8 cellular contexts compared by ENCODE assay signal in genomic region chr4:147019061-147019460, GRCh38.
DNase-seq lines count a peak whose midpoint lies in the region; ATAC-seq and TF ChIP-seq lines count a peak whose summit lies in the region.

No MANE protein-coding gene starts in this region.

- POLR2A ChIA-PET in activated CD4-positive, alpha-beta T cell treated with anti-CD3 and anti-CD28 coated beads, Interleukin-2, amount 10 ng/mL, durations not matched to agents 7 days and 5 days (lab: Charles Lee) = no interaction called here

- CTCF ChIA-PET in activated CD4-positive, alpha-beta T cell treated with anti-CD3 and anti-CD28 coated beads, Interleukin-2, amount 10 ng/mL, durations not matched to agents 7 days and 5 days (lab: Charles Lee) = interaction anchor here (0.7 to 1.4 kb wide), 3 partner anchors 19 to 944 kb away, joined by 3 read pairs; no protein-coding TSS in a partner anchor

- no peaks in the 10 kb centered on the region for H3K4me1 ChIP-seq in lung (ENCODE audit: control insufficient read depth in 2 of 2, insufficient read depth in 2 of 2, low read length in 2 of 2)

- H3K9me3 Mint-ChIP-seq in activated CD4-positive, alpha-beta T cell treated with anti-CD3 and anti-CD28 coated beads, Interleukin-2, amount 10 ng/mL, durations not matched to agents 7 days and 5 days = no peaks in the 10 kb centered on the region

- peaks cover 6% of the 10 kb centered on the region for H3K27me3 Mint-ChIP-seq in activated CD4-positive, alpha-beta T cell treated with anti-CD3 and anti-CD28 coated beads, Interleukin-2, amount 10 ng/mL, durations not matched to agents 7 days and 5 days

- no peaks in the 10 kb centered on the region for H3K4me1 Mint-ChIP-seq in activated CD4-positive, alpha-beta T cell treated with anti-CD3 and anti-CD28 coated beads, Interleukin-2, amount 10 ng/mL, durations not matched to agents 7 days and 5 days

- peaks cover 0 to 3% of the 10 kb centered on the region in 2 donors for H3K9me3 ChIP-seq in lung (ENCODE audit: control insufficient read depth in 2 of 2, insufficient read depth in 1 of 2, low read length in 1 of 2)

- no peak overlapping the region for H3K27ac ChIP-seq in lung (ENCODE audit: low read depth in 1 of 2, low read length in 1 of 2)

- ATAC-seq in GM21717 (IDR thresholded peaks at IDR 0.05; ENCODE audit: unreplicated experiment) = peak; percentile 83
- peak; percentile 35 for ATAC-seq in lung (ENCODE audit: insufficient read depth, low FRiP score)

- H3K36me3 Mint-ChIP-seq in activated CD4-positive, alpha-beta T cell treated with anti-CD3 and anti-CD28 coated beads, Interleukin-2, amount 10 ng/mL, durations not matched to agents 7 days and 5 days (ENCODE audit: low read depth) = no peaks in the 10 kb centered on the region

- no peak overlapping the region for H3K27ac Mint-ChIP-seq in activated CD4-positive, alpha-beta T cell treated with anti-CD3 and anti-CD28 coated beads, Interleukin-2, amount 10 ng/mL, durations not matched to agents 7 days and 5 days

- H3K4me3 Mint-ChIP-seq in activated CD4-positive, alpha-beta T cell treated with anti-CD3 and anti-CD28 coated beads, Interleukin-2, amount 10 ng/mL, durations not matched to agents 7 days and 5 days = no peak overlapping the region

- no peak overlapping the region for H3K4me3 ChIP-seq in lung

- H3K36me3 ChIP-seq in lung (ENCODE audit: control insufficient read depth in 2 of 2, insufficient read depth in 2 of 2, low read length in 2 of 2) = no peaks in the 10 kb centered on the region

- TF ChIP-seq CTCF in GM12872 (IDR thresholded peaks at IDR 0.05; ENCODE audit: insufficient read depth, low read depth, low read length) = peak; percentile 75
- TF ChIP-seq CTCF in LNCAP (IDR thresholded peaks at IDR 0.05) = peak; percentile 62
- peak; percentile 42 for TF ChIP-seq CTCF in lung (IDR thresholded peaks at IDR 0.05; ENCODE audit: control extremely low read depth, extremely low read depth)

- DNase-seq in activated CD4-positive, alpha-beta T cell treated with anti-CD3 and anti-CD28 coated beads, Interleukin-2, amount 10 ng/mL, durations not matched to agents 7 days and 5 days = peak; percentile 59
- DNase-seq in dedifferentiated amniotic fluid mesenchymal stem cell (ENCODE audit: extremely low spot score) (peak; percentile 61), lung (ENCODE audit: low spot score) (peak; percentile 62), GM19240 (ENCODE audit: insufficient read length, low spot score) (no peak)
- peak; percentile 1 to 36 (median 25) for DNase-seq in stimulated activated naive CD4-positive, alpha-beta T cell (lab: John Stamatoyannopoulos, UW)

- H3K27me3 ChIP-seq in lung (ENCODE audit: control insufficient read depth, insufficient read depth) = no peaks in the 10 kb centered on the region

- WGBS in lung, 2 donors = 58 to 82% methylated on average over 2 of the region's 2 CpGs
